In genomic region chr10:101040851-101041250, GRCh38 we compare ENCODE assay signal across 8 cellular contexts. TPM values are rescaled to one million over a fixed set of nuclear protein-coding genes. Genes with fewer than 3 reads are reported as not detected.
DNase-seq lines count a peak whose midpoint lies in the region; ATAC-seq, FAIRE-seq and TF ChIP-seq lines count a peak whose summit lies in the region.
"Had no signal": no experiment of that assay in that cellular context is flagged by ENCODE, and none has a peak within 500 bp of the region (broad histone marks: within the 10 kb centered on the region; RNA-seq: fewer than 3 reads in every experiment).

No MANE protein-coding gene starts in this region.

- no peaks in the 10 kb centered on the region for H3K79me2 ChIP-seq in astrocyte (ENCODE audit: insufficient read depth, low read length)
- no peaks in the 10 kb centered on the region for H3K79me2 ChIP-seq in neural progenitor cell (ENCODE audit: low read depth)

- peaks cover 9% of the 10 kb centered on the region for H3K36me3 Mint-ChIP-seq in stimulated activated naive CD8-positive, alpha-beta T cell treated with anti-CD3 and anti-CD28 coated beads, Interleukin-15, Interleukin-2, amounts not matched to agents 100 ng/mL and 50 ng/mL, for 24 hours (ENCODE audit: low read depth)
- H3K36me3 Mint-ChIP-seq in astrocyte (ENCODE audit: low read depth, unreplicated experiment) = peaks cover 23% of the 10 kb centered on the region
- H3K36me3 Mint-ChIP-seq in neural progenitor cell = no peaks in the 10 kb centered on the region

- H3K9ac ChIP-seq in astrocyte (ENCODE audit: low read length) = no peak overlapping the region
- H3K9ac ChIP-seq in neural progenitor cell = no peak overlapping the region

- H3K9me3 Mint-ChIP-seq in stimulated activated naive CD8-positive, alpha-beta T cell treated with anti-CD3 and anti-CD28 coated beads, Interleukin-15, Interleukin-2, amounts not matched to agents 100 ng/mL and 50 ng/mL, for 24 hours = no peaks in the 10 kb centered on the region
- H3K9me3 Mint-ChIP-seq in stimulated activated naive CD8-positive, alpha-beta T cell treated with anti-CD3 and anti-CD28 coated beads, Interleukin-15, amount 100 ng/mL, for 72 hours = no peaks in the 10 kb centered on the region
- H3K9me3 Mint-ChIP-seq in astrocyte (ENCODE audit: unreplicated experiment) (no peaks in the 10 kb centered on the region), neural progenitor cell (no peaks in the 10 kb centered on the region)
- H3K9me3 Mint-ChIP-seq: GM23338 had no signal

- peaks cover 14% of the 10 kb centered on the region for H3K4me1 ChIP-seq in astrocyte (ENCODE audit: insufficient read depth, low read length)
- peaks cover 8% of the 10 kb centered on the region for H3K4me1 ChIP-seq in neural progenitor cell

- no peaks in the 10 kb centered on the region for H3K27me3 ChIP-seq in astrocyte (ENCODE audit: insufficient read depth, low read length)
- peaks cover 84% of the 10 kb centered on the region for H3K27me3 ChIP-seq in neural progenitor cell

- no peak for TF ChIP-seq CTCF in astrocyte (IDR thresholded peaks at IDR 0.05; ENCODE audit: insufficient read depth, low read depth, low read length)
- no peak for TF ChIP-seq CTCF in neural progenitor cell (IDR thresholded peaks at IDR 0.05)

- H4K20me1 ChIP-seq in astrocyte (ENCODE audit: insufficient read depth, low read length) (peaks cover 51% of the 10 kb centered on the region), neural progenitor cell (ENCODE audit: low read depth) (peaks cover 8% of the 10 kb centered on the region)

- ATAC-seq in stimulated activated naive CD8-positive, alpha-beta T cell treated with anti-CD3 and anti-CD28 coated beads, Interleukin-15, amount 100 ng/mL, for 72 hours = no peak

- peaks cover 26% of the 10 kb centered on the region for H3K4me1 Mint-ChIP-seq in stimulated activated naive CD8-positive, alpha-beta T cell treated with anti-CD3 and anti-CD28 coated beads, Interleukin-15, Interleukin-2, amounts not matched to agents 100 ng/mL and 50 ng/mL, for 24 hours (ENCODE audit: low read depth)
- peaks cover 31% of the 10 kb centered on the region for H3K4me1 Mint-ChIP-seq in stimulated activated naive CD8-positive, alpha-beta T cell treated with anti-CD3 and anti-CD28 coated beads, Interleukin-15, amount 100 ng/mL, for 72 hours
- peaks cover 14% of the 10 kb centered on the region for H3K4me1 Mint-ChIP-seq in astrocyte (ENCODE audit: low read depth, unreplicated experiment)
- peaks cover 42% of the 10 kb centered on the region for H3K4me1 Mint-ChIP-seq in neural progenitor cell

- H3K4me2 ChIP-seq in astrocyte (ENCODE audit: low read length) (no peak overlapping the region), neural progenitor cell (no peak overlapping the region)
- H3K4me2 ChIP-seq: GM23338 had no signal

- H3K27me3 Mint-ChIP-seq in stimulated activated naive CD8-positive, alpha-beta T cell treated with anti-CD3 and anti-CD28 coated beads, Interleukin-15, Interleukin-2, amounts not matched to agents 100 ng/mL and 50 ng/mL, for 24 hours = peaks cover 7% of the 10 kb centered on the region
- peaks cover 9% of the 10 kb centered on the region for H3K27me3 Mint-ChIP-seq in stimulated activated naive CD8-positive, alpha-beta T cell treated with anti-CD3 and anti-CD28 coated beads, Interleukin-15, amount 100 ng/mL, for 72 hours
- H3K27me3 Mint-ChIP-seq in astrocyte (ENCODE audit: low read depth, unreplicated experiment) (peaks cover under 1% of the 10 kb centered on the region), neural progenitor cell (ENCODE audit: insufficient read depth, low read depth) (peaks cover 21% of the 10 kb centered on the region)

- H3K4me3 ChIP-seq in astrocyte (ENCODE audit: insufficient read depth, low read depth, low read length) (no peak overlapping the region), neural progenitor cell (no peak overlapping the region)
- H3K4me3 ChIP-seq: GM23338 had no signal

- H3K27ac Mint-ChIP-seq in stimulated activated naive CD8-positive, alpha-beta T cell treated with anti-CD3 and anti-CD28 coated beads, Interleukin-15, Interleukin-2, amounts not matched to agents 100 ng/mL and 50 ng/mL, for 24 hours = peak overlapping the region; percentile 13
- no peak overlapping the region for H3K27ac Mint-ChIP-seq in stimulated activated naive CD8-positive, alpha-beta T cell treated with anti-CD3 and anti-CD28 coated beads, Interleukin-15, amount 100 ng/mL, for 72 hours
- H3K27ac Mint-ChIP-seq in astrocyte (ENCODE audit: unreplicated experiment) = peak overlapping the region; percentile 81
- peak overlapping the region; percentile 65 for H3K27ac Mint-ChIP-seq in neural progenitor cell
- H3K27ac Mint-ChIP-seq: GM23338 had no signal

- peaks cover 38% of the 10 kb centered on the region for H3K36me3 ChIP-seq in astrocyte (ENCODE audit: insufficient read depth, low read length)
- no peaks in the 10 kb centered on the region for H3K36me3 ChIP-seq in neural progenitor cell

- H3K4me3 Mint-ChIP-seq in stimulated activated naive CD8-positive, alpha-beta T cell treated with anti-CD3 and anti-CD28 coated beads, Interleukin-15, Interleukin-2, amounts not matched to agents 100 ng/mL and 50 ng/mL, for 24 hours = no peak overlapping the region
- H3K4me3 Mint-ChIP-seq in stimulated activated naive CD8-positive, alpha-beta T cell treated with anti-CD3 and anti-CD28 coated beads, Interleukin-15, amount 100 ng/mL, for 72 hours = no peak overlapping the region
- no peak overlapping the region for H3K4me3 Mint-ChIP-seq in astrocyte (ENCODE audit: unreplicated experiment)
- H3K4me3 Mint-ChIP-seq in neural progenitor cell = peak overlapping the region; percentile 62
- H3K4me3 Mint-ChIP-seq: GM23338 had no signal

- peaks cover 34% of the 10 kb centered on the region for H3F3A ChIP-seq in neural progenitor cell (ENCODE audit: low read depth)

- no peak for DNase-seq in stimulated activated naive CD8-positive, alpha-beta T cell treated with anti-CD3 and anti-CD28 coated beads, Interleukin-15, amount 100 ng/mL, for 72 hours
- DNase-seq in astrocyte (ENCODE audit: low read depth) (no peak), neural progenitor cell (ENCODE audit: low spot score) (no peak), anterior cingulate cortex (lab: John Stamatoyannopoulos, UW) (no peak), SW 1271 (lab: John Stamatoyannopoulos, UW) (no peak)
- no peak for DNase-seq in activated naive CD4-positive, alpha-beta T cell (lab: John Stamatoyannopoulos, UW)

- FAIRE-seq in astrocyte (lab: Jason Lieb, UNC) = no peak

- H3K9me3 ChIP-seq in astrocyte (ENCODE audit: insufficient read depth, low read depth, low read length) = no peaks in the 10 kb centered on the region
- no peaks in the 10 kb centered on the region for H3K9me3 ChIP-seq in neural progenitor cell (ENCODE audit: low read depth)

- H2AFZ ChIP-seq in astrocyte (ENCODE audit: low read depth, low read length) = no peak overlapping the region
- no peak overlapping the region for H2AFZ ChIP-seq in neural progenitor cell (replicated peaks)
- H2AFZ ChIP-seq: GM23338 had no signal

- H3K27ac ChIP-seq in astrocyte (ENCODE audit: low read depth, low read length) (no peak overlapping the region), neural progenitor cell (no peak overlapping the region)

RNA-seq across cellular contexts. Expression of gene SFXN3, which starts 9.8 kb away (rescaled TPM):
- 59.2 and 68.3 TPM in 2 replicates for total RNA-seq in astrocyte
- 0.09 TPM in 1 of 2 replicates, not detected in the other for total RNA-seq in neural progenitor cell (ENCODE audit: low replicate concordance)

RNA-seq across cellular contexts. Expression of gene PDZD7, which starts 9.9 kb away (rescaled TPM):
- 2.2 and 4.5 TPM in 2 replicates for total RNA-seq in astrocyte
- total RNA-seq in neural progenitor cell (ENCODE audit: low replicate concordance) = 0.25 TPM in 1 of 2 replicates, not detected in the other

RNA-seq across cellular contexts. Expression of gene KAZALD1, which starts 20.9 kb away (rescaled TPM):
- total RNA-seq in astrocyte (8.1 and 9.6 TPM in 2 replicates), neural progenitor cell (ENCODE audit: low replicate concordance) (0.77 and 1.8 TPM in 2 replicates)

RNA-seq across cellular contexts. Expression of gene LZTS2, which starts 41.2 kb away (rescaled TPM):
- total RNA-seq in astrocyte = 69.9 and 73.9 TPM in 2 replicates
- total RNA-seq in neural progenitor cell (ENCODE audit: low replicate concordance) = 34.7 and 111 TPM in 2 replicates

RNA-seq across cellular contexts. Expression of gene TWNK, which starts 53.5 kb away (rescaled TPM):
- total RNA-seq in astrocyte = 12.9 TPM in 2 replicates
- 6.4 and 7.1 TPM in 2 replicates for total RNA-seq in neural progenitor cell (ENCODE audit: low replicate concordance)

Comparison
In these comparisons a context has a peak if more than half of its experiments do, and no peak if none do; other contexts are left out.
1. H3K27ac Mint-ChIP-seq: peak in stimulated activated naive CD8-positive, alpha-beta T cell treated with anti-CD3 and anti-CD28 coated beads, Interleukin-15, Interleukin-2, amounts not matched to agents 100 ng/mL and 50 ng/mL, for 24 hours (single experiment), astrocyte (single experiment) and neural progenitor cell (single experiment); none in stimulated activated naive CD8-positive, alpha-beta T cell treated with anti-CD3 and anti-CD28 coated beads, Interleukin-15, amount 100 ng/mL, for 72 hours (0 of 2).
2. RNA of gene SFXN3, which starts 9.8 kb away (total RNA-seq): 59.2 to 68.3 TPM in astrocyte; 0.09 TPM in neural progenitor cell; every median in the first group is over 10 times any median in the second.